In the genomic region with DNA sequence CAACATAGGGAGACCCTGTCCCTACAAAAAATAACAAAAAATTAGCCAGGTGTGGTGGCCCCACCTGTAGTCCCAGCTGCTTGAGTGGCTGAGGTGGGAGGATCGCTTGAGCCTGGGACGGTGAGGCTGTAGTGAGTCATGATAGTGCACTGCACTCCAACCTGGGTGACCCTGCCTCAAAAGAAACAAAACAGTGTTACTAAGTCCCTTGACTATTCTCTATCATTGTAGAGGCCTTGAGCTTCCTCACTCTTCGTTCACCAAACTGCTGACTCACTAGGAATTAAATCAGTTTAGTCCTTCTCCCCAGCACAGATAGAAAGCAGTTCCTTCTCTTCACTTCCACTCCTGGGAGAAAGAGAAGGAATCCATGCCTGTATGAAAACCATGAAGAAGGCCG, we compare ENCODE assay signal across 18 cellular contexts. TPM values are rescaled to one million over a fixed set of nuclear protein-coding genes. Genes with fewer than 3 reads are reported as not detected.
DNase-seq lines count a peak whose midpoint lies in the region; TF ChIP-seq lines count a peak whose summit lies in the region.
"Had no signal": no experiment of that assay in that cellular context is flagged by ENCODE, and none has a peak within 500 bp of the region (broad histone marks: within the 10 kb centered on the region; RNA-seq: fewer than 3 reads in every experiment).

No MANE protein-coding gene starts in this region.

- no peaks in the 10 kb centered on the region for H3K4me1 Mint-ChIP-seq in activated T-helper 2 cell treated with anti-CD3 and anti-CD28 coated beads, Interferon-gamma antibody, Interleukin-2, Interleukin-4, amounts not matched to agents 10 μg/mL and 5 μg/mL and 100 μg/mL, durations not matched to agents 14 hours and 24 hours and 36 hours (ENCODE audit: low read depth)
- H3K4me1 Mint-ChIP-seq: activated B cell treated with CpG ODN at 0.5 μM for 24 hours; CD8-positive, alpha-beta memory T cell; immature natural killer cell; T-cell had no signal

- no peak overlapping the region for H3K4me3 Mint-ChIP-seq in activated T-helper 2 cell treated with anti-CD3 and anti-CD28 coated beads, Interferon-gamma antibody, Interleukin-2, Interleukin-4, amounts not matched to agents 10 μg/mL and 5 μg/mL and 100 μg/mL, durations not matched to agents 14 hours and 24 hours and 36 hours (ENCODE audit: low read depth)
- H3K4me3 Mint-ChIP-seq: activated B cell treated with CpG ODN at 0.5 μM for 24 hours; CD8-positive, alpha-beta memory T cell; immature natural killer cell; neural progenitor cell; stimulated activated naive CD8-positive, alpha-beta T cell treated with anti-CD3 and anti-CD28 coated beads, Interleukin-15, Interleukin-2, amounts not matched to agents 100 ng/mL and 50 ng/mL, for 24 hours; T-cell had no signal

- TF ChIP-seq CTCF in 22Rv1 (IDR thresholded peaks at IDR 0.05) = no peak
- TF ChIP-seq CTCF in HEK293 (tag by site-specific recombination; IDR thresholded peaks at IDR 0.05) = no peak

- no peaks in the 10 kb centered on the region for H3K36me3 ChIP-seq in HEK293 (ENCODE audit: control insufficient read depth in 2 of 2, insufficient read depth in 1 of 2, low read length in 2 of 2)
- H3K36me3 ChIP-seq: ascending aorta, HAP-1, neural progenitor cell had no signal

- H3K4me3 ChIP-seq in HEK293 (ENCODE audit: low read depth, low read length) = no peak overlapping the region
- H3K4me3 ChIP-seq: ascending aorta, HAP-1, neural progenitor cell had no signal

- H3K36me3 Mint-ChIP-seq in activated T-helper 2 cell treated with anti-CD3 and anti-CD28 coated beads, Interferon-gamma antibody, Interleukin-2, Interleukin-4, amounts not matched to agents 10 μg/mL and 5 μg/mL and 100 μg/mL, durations not matched to agents 14 hours and 24 hours and 36 hours (ENCODE audit: low read depth) = no peaks in the 10 kb centered on the region
- H3K36me3 Mint-ChIP-seq: CD8-positive, alpha-beta memory T cell; immature natural killer cell; T-cell had no signal

- DNase-seq in SW480 (ENCODE audit: low spot score) (peak; percentile 1), islet precursor cell (peak; percentile 86), DMS79 (lab: John Stamatoyannopoulos, UW) (no peak), epidermal melanocyte (ENCODE audit: insufficient read length, low spot score) (no peak)
- no peak for DNase-seq in activated T-helper 2 cell treated with anti-CD3 and anti-CD28 coated beads, Interferon-gamma antibody, Interleukin-2, Interleukin-4, amounts not matched to agents 10 μg/mL and 5 μg/mL and 100 μg/mL, durations not matched to agents 14 hours and 24 hours and 36 hours (ENCODE audit: low spot score)
- DNase-seq in stimulated activated CD4-positive, alpha-beta T cell treated with anti-CD3 and anti-CD28 coated beads, Interleukin-2, amount 100 ng/mL, for 24 hours = no peak
- DNase-seq: activated B cell treated with CpG ODN at 0.5 μM for 24 hours; activated gamma-delta T cell treated with Interleukin-2 at 50 U/mL for 16 hours; CD8-positive, alpha-beta memory T cell; cortex of kidney; immature natural killer cell; T-cell had no signal

- H3K9me3 Mint-ChIP-seq in activated T-helper 2 cell treated with anti-CD3 and anti-CD28 coated beads, Interferon-gamma antibody, Interleukin-2, Interleukin-4, amounts not matched to agents 10 μg/mL and 5 μg/mL and 100 μg/mL, durations not matched to agents 14 hours and 24 hours and 36 hours = no peaks in the 10 kb centered on the region
- H3K9me3 Mint-ChIP-seq: stimulated activated naive CD8-positive, alpha-beta T cell treated with anti-CD3 and anti-CD28 coated beads, Interleukin-15, Interleukin-2, amounts not matched to agents 100 ng/mL and 50 ng/mL, for 24 hours; T-cell had no signal

- CTCF ChIA-PET in HEK293 (lab: Yijun Ruan, JAX) = interaction anchor here (0.6 to 1.4 kb wide), 3 partner anchors 13 to 51 kb away, joined by 3 read pairs; no protein-coding TSS in a partner anchor

- no peaks in the 10 kb centered on the region for H3K9me3 ChIP-seq in HEK293 (ENCODE audit: control insufficient read depth, insufficient read depth, low read depth, low read length)
- H3K9me3 ChIP-seq: ascending aorta had no signal

- H3K27ac ChIP-seq in 22Rv1 (peak overlapping the region; percentile 46), HEK293 (ENCODE audit: extremely low read depth, low read depth, low read length) (peak overlapping the region; percentile 9; the same call in 1 of the 2 replicates)
- H3K27ac ChIP-seq: ascending aorta, neural progenitor cell had no signal

- POLR2A ChIA-PET in HEK293 (lab: Yijun Ruan, JAX) = no interaction called here

- no peaks in the 10 kb centered on the region for H3K4me1 ChIP-seq in HEK293 (ENCODE audit: control insufficient read depth, insufficient read depth, low read length)
- H3K4me1 ChIP-seq: ascending aorta, neural progenitor cell had no signal

- H3K27me3 Mint-ChIP-seq in activated T-helper 2 cell treated with anti-CD3 and anti-CD28 coated beads, Interferon-gamma antibody, Interleukin-2, Interleukin-4, amounts not matched to agents 10 μg/mL and 5 μg/mL and 100 μg/mL, durations not matched to agents 14 hours and 24 hours and 36 hours (ENCODE audit: low read depth) = no peaks in the 10 kb centered on the region
- H3K27me3 Mint-ChIP-seq: stimulated activated naive CD8-positive, alpha-beta T cell treated with anti-CD3 and anti-CD28 coated beads, Interleukin-15, Interleukin-2, amounts not matched to agents 100 ng/mL and 50 ng/mL, for 24 hours had no signal

- H3K27ac Mint-ChIP-seq in activated T-helper 2 cell treated with anti-CD3 and anti-CD28 coated beads, Interferon-gamma antibody, Interleukin-2, Interleukin-4, amounts not matched to agents 10 μg/mL and 5 μg/mL and 100 μg/mL, durations not matched to agents 14 hours and 24 hours and 36 hours = no peak overlapping the region
- H3K27ac Mint-ChIP-seq: activated B cell treated with CpG ODN at 0.5 μM for 24 hours; CD8-positive, alpha-beta memory T cell; immature natural killer cell; stimulated activated naive CD8-positive, alpha-beta T cell treated with anti-CD3 and anti-CD28 coated beads, Interleukin-15, Interleukin-2, amounts not matched to agents 100 ng/mL and 50 ng/mL, for 24 hours; T-cell had no signal

- intact Hi-C loops in activated T-helper 2 cell treated with anti-CD3 and anti-CD28 coated beads, Interferon-gamma antibody, Interleukin-2, Interleukin-4, amounts not matched to agents 10 μg/mL and 5 μg/mL and 100 μg/mL, durations not matched to agents 14 hours and 24 hours and 36 hours (cut with micrococcal nuclease) = no loop called here

TF ChIP-seq in HEK293, 187 proteins besides CTCF, POLR2A, EP300 and RAD21:
- TF ChIP-seq ZNF76 (tag by site-specific recombination; IDR thresholded peaks at IDR 0.05; ENCODE audit: borderline replicate concordance, low read depth) = no peak
- TF ChIP-seq, protein P1, sequence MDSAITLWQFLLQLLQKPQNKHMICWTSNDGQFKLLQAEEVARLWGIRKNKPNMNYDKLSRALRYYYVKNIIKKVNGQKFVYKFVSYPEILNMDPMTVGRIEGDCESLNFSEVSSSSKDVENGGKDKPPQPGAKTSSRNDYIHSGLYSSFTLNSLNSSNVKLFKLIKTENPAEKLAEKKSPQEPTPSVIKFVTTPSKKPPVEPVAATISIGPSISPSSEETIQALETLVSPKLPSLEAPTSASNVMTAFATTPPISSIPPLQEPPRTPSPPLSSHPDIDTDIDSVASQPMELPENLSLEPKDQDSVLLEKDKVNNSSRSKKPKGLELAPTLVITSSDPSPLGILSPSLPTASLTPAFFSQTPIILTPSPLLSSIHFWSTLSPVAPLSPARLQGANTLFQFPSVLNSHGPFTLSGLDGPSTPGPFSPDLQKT (IDR thresholded peaks at IDR 0.05; ENCODE audit: borderline replicate concordance, low read depth, low read length) = no peak
- TF ChIP-seq, protein P2, sequence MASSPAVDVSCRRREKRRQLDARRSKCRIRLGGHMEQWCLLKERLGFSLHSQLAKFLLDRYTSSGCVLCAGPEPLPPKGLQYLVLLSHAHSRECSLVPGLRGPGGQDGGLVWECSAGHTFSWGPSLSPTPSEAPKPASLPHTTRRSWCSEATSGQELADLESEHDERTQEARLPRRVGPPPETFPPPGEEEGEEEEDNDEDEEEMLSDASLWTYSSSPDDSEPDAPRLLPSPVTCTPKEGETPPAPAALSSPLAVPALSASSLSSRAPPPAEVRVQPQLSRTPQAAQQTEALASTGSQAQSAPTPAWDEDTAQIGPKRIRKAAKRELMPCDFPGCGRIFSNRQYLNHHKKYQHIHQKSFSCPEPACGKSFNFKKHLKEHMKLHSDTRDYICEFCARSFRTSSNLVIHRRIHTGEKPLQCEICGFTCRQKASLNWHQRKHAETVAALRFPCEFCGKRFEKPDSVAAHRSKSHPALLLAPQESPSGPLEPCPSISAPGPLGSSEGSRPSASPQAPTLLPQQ (tag by site-specific recombination; IDR thresholded peaks at IDR 0.05) = 0 out of 2 replicates have a peak, but pooled peaks have one; percentile 6
- TF ChIP-seq ZNF121 (tag by site-specific recombination; IDR thresholded peaks at IDR 0.05) = 0 out of 2 replicates have a peak, but pooled peaks have one; percentile 11
- no peak for TF ChIP-seq ZXDB (tag by site-specific recombination; IDR thresholded peaks at IDR 0.05)
- no peak for TF ChIP-seq ZNF292 (tag by site-specific recombination; IDR thresholded peaks at IDR 0.05; ENCODE audit: borderline replicate concordance, low read depth)
- TF ChIP-seq MEIS1 (CRISPR knock-in tag; IDR thresholded peaks at IDR 0.05; ENCODE audit: borderline replicate concordance) = no peak

RNA-seq across cellular contexts. Expression of a gene that starts 14.5 kb away (rescaled TPM):
- not detected in 2 replicates for total RNA-seq in activated T-helper 2 cell treated with anti-CD3 and anti-CD28 coated beads, Interferon-gamma antibody, Interleukin-2, Interleukin-4, amounts not matched to agents 10 μg/mL and 5 μg/mL and 100 μg/mL, durations not matched to agents 14 hours and 24 hours and 36 hours

Comparison
In these comparisons a context has a peak if more than half of its experiments do, and no peak if none do; other contexts are left out.
1. DNase-seq: peak in SW480 (single experiment) and islet precursor cell (single experiment); none in activated T-helper 2 cell treated with anti-CD3 and anti-CD28 coated beads, Interferon-gamma antibody, Interleukin-2, Interleukin-4, amounts not matched to agents 10 μg/mL and 5 μg/mL and 100 μg/mL, durations not matched to agents 14 hours and 24 hours and 36 hours (single experiment), DMS79 (single experiment), epidermal melanocyte (single experiment) and stimulated activated CD4-positive, alpha-beta T cell treated with anti-CD3 and anti-CD28 coated beads, Interleukin-2, amount 100 ng/mL, for 24 hours (0 of 2).